Comparison of ENCODE assay signal across 20 cellular contexts in genomic region chr2:162390801-162391200, GRCh38. TPM values are rescaled to one million over a fixed set of nuclear protein-coding genes. Genes with fewer than 3 reads are reported as not detected.
A peak's percentile ranks its signal among the peaks of the same experiment; 100 is the strongest.
DNase-seq lines count a peak whose midpoint lies in the region; ATAC-seq and TF ChIP-seq lines count a peak whose summit lies in the region.
"Had no signal": no experiment of that assay in that cellular context is flagged by ENCODE, and none has a peak within 500 bp of the region (broad histone marks: within the 10 kb centered on the region; RNA-seq: fewer than 3 reads in every experiment).

No MANE protein-coding gene starts in this region.

- no peaks in the 10 kb centered on the region for H3K36me3 Mint-ChIP-seq in neural crest cell (ENCODE audit: low read depth)
- H3K36me3 Mint-ChIP-seq: CD8-positive, alpha-beta memory T cell had no signal

- H3K9me3 Mint-ChIP-seq in neural crest cell, result no peaks in the 10 kb centered on the region
- H3K9me3 Mint-ChIP-seq: CD8-positive, alpha-beta memory T cell had no signal

- TF ChIP-seq CTCF in neural crest cell (conservative IDR thresholded peaks at IDR 0.05), result peak; percentile 37

- no peak overlapping the region for H3K27ac Mint-ChIP-seq in neural crest cell (ENCODE audit: unreplicated experiment)
- H3K27ac Mint-ChIP-seq: CD8-positive, alpha-beta memory T cell had no signal

- in situ Hi-C loops in ACHN (cut with HindIII; ENCODE audit: low pct_ligation_motif_present, low pct_unique_long_range_greater_than_20kb, low sequenced_read_pairs), result no loop called here

- DNase-seq in NCI-H2107 treated with DMSO at 0.1 percent for 48 hours (lab: John Stamatoyannopoulos, UW; ENCODE audit: unreplicated experiment), result peak; percentile 7
- no peak for DNase-seq in NCI-H2107 (lab: John Stamatoyannopoulos, UW)
- peak; percentile 52 for DNase-seq in NCI-H146 (lab: John Stamatoyannopoulos, UW)
- DNase-seq in NCI-H748 treated with DMSO at 0.1 percent for 48 hours (lab: John Stamatoyannopoulos, UW), result peak; percentile 45
- no peak for DNase-seq in neural crest cell (ENCODE audit: low read depth, low spot score)
- DNase-seq in stimulated activated CD4-positive, alpha-beta T cell treated with anti-CD3 and anti-CD28 coated beads, Interleukin-2, amount 100 ng/mL, for 24 hours, result no peak
- no peak for DNase-seq in ACHN
- DNase-seq: CD8-positive, alpha-beta memory T cell; EL; GF-D8; MG63; NCI-H1436 treated with DMSO at 0.1 percent for 48 hours; NCI-H2029 treated with DMSO at 0.1 percent for 48 hours; NCI-H226; NCI-H82; Peyer's patch; T-helper 1 cell had no signal

- no peak overlapping the region for H3K4me3 Mint-ChIP-seq in neural crest cell
- H3K4me3 Mint-ChIP-seq: CD8-positive, alpha-beta memory T cell had no signal

- no peaks in the 10 kb centered on the region for H3K4me1 Mint-ChIP-seq in neural crest cell
- H3K4me1 Mint-ChIP-seq: CD8-positive, alpha-beta memory T cell had no signal

- no peak for ATAC-seq in GM21717 (IDR thresholded peaks at IDR 0.05; ENCODE audit: unreplicated experiment)
- ATAC-seq: HepG2, K562 had no signal

- no peaks in the 10 kb centered on the region for H3K27me3 Mint-ChIP-seq in neural crest cell (ENCODE audit: low read depth)

RNA-seq across cellular contexts. Expression of gene GCA, which starts 46.9 kb away (rescaled TPM):
- 11.3 TPM in 2 replicates for total RNA-seq in neural crest cell

Comparison
In these comparisons a context has a peak if more than half of its experiments do, and no peak if none do; other contexts are left out.
1. DNase-seq: peak in NCI-H2107 treated with DMSO at 0.1 percent for 48 hours (single experiment), NCI-H146 (single experiment) and NCI-H748 treated with DMSO at 0.1 percent for 48 hours (single experiment); none in NCI-H2107 (single experiment), neural crest cell (single experiment), stimulated activated CD4-positive, alpha-beta T cell treated with anti-CD3 and anti-CD28 coated beads, Interleukin-2, amount 100 ng/mL, for 24 hours (0 of 2) and ACHN (single experiment).